In the genomic region with DNA sequence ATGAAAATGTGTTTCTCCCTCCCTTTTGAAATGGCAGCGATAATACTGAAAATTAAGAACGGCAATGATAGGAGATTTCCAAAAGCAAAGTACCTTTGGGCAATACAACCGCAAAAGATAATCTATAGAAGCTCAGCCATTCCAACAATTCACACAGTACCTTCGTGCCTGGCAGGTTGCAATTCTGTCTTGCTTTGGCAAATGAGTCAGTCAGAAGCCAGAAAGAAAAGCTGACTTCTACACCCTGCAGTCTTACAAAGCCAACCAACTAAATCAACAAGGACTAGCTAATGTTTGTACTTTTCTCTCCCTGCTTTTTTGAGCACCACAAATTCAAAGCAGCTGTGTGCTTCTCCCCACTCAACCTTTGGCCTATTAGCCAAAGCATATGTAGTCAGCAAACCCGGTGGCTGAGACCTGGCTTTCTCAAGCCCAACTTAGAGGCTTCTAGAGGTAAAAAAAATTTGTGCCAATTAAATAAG, we compare ENCODE assay signal across 1 cellular context.
TF ChIP-seq lines count a peak whose summit lies in the region.

No MANE protein-coding gene starts in this region.

TF ChIP-seq in HepG2, 621 proteins besides CTCF, POLR2A, EP300 and RAD21 (continued from another document and continues in another):
- TF ChIP-seq, protein P1, sequence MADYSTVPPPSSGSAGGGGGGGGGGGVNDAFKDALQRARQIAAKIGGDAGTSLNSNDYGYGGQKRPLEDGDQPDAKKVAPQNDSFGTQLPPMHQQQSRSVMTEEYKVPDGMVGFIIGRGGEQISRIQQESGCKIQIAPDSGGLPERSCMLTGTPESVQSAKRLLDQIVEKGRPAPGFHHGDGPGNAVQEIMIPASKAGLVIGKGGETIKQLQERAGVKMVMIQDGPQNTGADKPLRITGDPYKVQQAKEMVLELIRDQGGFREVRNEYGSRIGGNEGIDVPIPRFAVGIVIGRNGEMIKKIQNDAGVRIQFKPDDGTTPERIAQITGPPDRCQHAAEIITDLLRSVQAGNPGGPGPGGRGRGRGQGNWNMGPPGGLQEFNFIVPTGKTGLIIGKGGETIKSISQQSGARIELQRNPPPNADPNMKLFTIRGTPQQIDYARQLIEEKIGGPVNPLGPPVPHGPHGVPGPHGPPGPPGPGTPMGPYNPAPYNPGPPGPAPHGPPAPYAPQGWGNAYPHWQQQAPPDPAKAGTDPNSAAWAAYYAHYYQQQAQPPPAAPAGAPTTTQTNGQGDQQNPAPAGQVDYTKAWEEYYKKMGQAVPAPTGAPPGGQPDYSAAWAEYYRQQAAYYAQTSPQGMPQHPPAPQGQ (CRISPR knock-in tag; IDR thresholded peaks at IDR 0.05; ENCODE audit: borderline replicate concordance), result no peak
- TF ChIP-seq SAP130 (CRISPR knock-in tag; IDR thresholded peaks at IDR 0.05; ENCODE audit: low read depth) (peak; percentile 87), ZNF496 (CRISPR knock-in tag; IDR thresholded peaks at IDR 0.05; ENCODE audit: insufficient replicate concordance) (no peak), ZNF136 (CRISPR knock-in tag; IDR thresholded peaks at IDR 0.05; ENCODE audit: low read depth) (0 out of 2 replicates have a peak, but pooled peaks have one; percentile 81), GATAD2A (CRISPR knock-in tag; IDR thresholded peaks at IDR 0.05) (peak; percentile 91), ZNF720 (CRISPR knock-in tag; IDR thresholded peaks at IDR 0.05) (no peak), ZFY (CRISPR knock-in tag; IDR thresholded peaks at IDR 0.05) (peak; percentile 32; the same call in 1 of the 2 replicates), ZMAT3 (CRISPR knock-in tag; conservative IDR thresholded peaks at IDR 0.05) (0 out of 2 replicates have a peak, but pooled peaks have one; percentile 32), ZNF746 (CRISPR knock-in tag; IDR thresholded peaks at IDR 0.05) (no peak), ZNF225 (CRISPR knock-in tag; IDR thresholded peaks at IDR 0.05) (no peak), ZNF674 (CRISPR knock-in tag; IDR thresholded peaks at IDR 0.05; ENCODE audit: low read depth) (0 out of 2 replicates have a peak, but pooled peaks have one; percentile 41), MBD4 (IDR thresholded peaks at IDR 0.05; ENCODE audit: borderline replicate concordance, low read length) (no peak), SP5 (CRISPR knock-in tag; IDR thresholded peaks at IDR 0.05; ENCODE audit: borderline replicate concordance, low read depth) (no peak), ZSCAN9 (CRISPR knock-in tag; IDR thresholded peaks at IDR 0.05; ENCODE audit: borderline replicate concordance) (peak; percentile 70; the same call in 1 of the 2 replicates), BRD4 (CRISPR knock-in tag; IDR thresholded peaks at IDR 0.05) (no peak), KDM2A (CRISPR knock-in tag; IDR thresholded peaks at IDR 0.05; ENCODE audit: borderline replicate concordance, low read depth) (no peak), PITX1 (CRISPR knock-in tag; IDR thresholded peaks at IDR 0.05) (peak; percentile 80; the same call in 1 of the 2 replicates), AKAP8 (CRISPR knock-in tag; IDR thresholded peaks at IDR 0.05) (no peak), MAFF (IDR thresholded peaks at IDR 0.05; ENCODE audit: low read depth, low read length) (peak; percentile 60), ZNF207 (IDR thresholded peaks at IDR 0.05; ENCODE audit: borderline replicate concordance) (no peak), ZNF878 (CRISPR knock-in tag; IDR thresholded peaks at IDR 0.05) (peak; percentile 53; the same call in 1 of the 2 replicates), HNRNPLL (IDR thresholded peaks at IDR 0.05; ENCODE audit: low read depth, low read length, poor library complexity, severe bottlenecking) (no peak), NONO (IDR thresholded peaks at IDR 0.05) (no peak), NONO (CRISPR knock-in tag; conservative IDR thresholded peaks at IDR 0.05) (peak; percentile 58), ZFP1 (CRISPR knock-in tag; IDR thresholded peaks at IDR 0.05) (peak; percentile 92), STAG1 (CRISPR knock-in tag; IDR thresholded peaks at IDR 0.05) (peak; percentile 40), ZNF329 (CRISPR knock-in tag; IDR thresholded peaks at IDR 0.05; ENCODE audit: low read depth) (no peak), RARA (CRISPR knock-in tag; IDR thresholded peaks at IDR 0.05) (peak; percentile 76), HDAC2 (CRISPR knock-in tag; IDR thresholded peaks at IDR 0.05) (peak; percentile 86), MLLT10 (CRISPR knock-in tag; IDR thresholded peaks at IDR 0.05) (no peak), MIER2 (CRISPR knock-in tag; IDR thresholded peaks at IDR 0.05) (peak; percentile 74; the same call in 1 of the 2 replicates), ZNF143 (CRISPR knock-in tag; IDR thresholded peaks at IDR 0.05) (no peak), HNF4A (CRISPR knock-in tag; IDR thresholded peaks at IDR 0.05) (peak; percentile 89), EHMT2 (IDR thresholded peaks at IDR 0.05; ENCODE audit: borderline replicate concordance, low read depth, low read length) (peak; percentile 73), PRMT3 (CRISPR knock-in tag; IDR thresholded peaks at IDR 0.05; ENCODE audit: borderline replicate concordance, low read depth) (no peak)
- TF ChIP-seq, protein P2, sequence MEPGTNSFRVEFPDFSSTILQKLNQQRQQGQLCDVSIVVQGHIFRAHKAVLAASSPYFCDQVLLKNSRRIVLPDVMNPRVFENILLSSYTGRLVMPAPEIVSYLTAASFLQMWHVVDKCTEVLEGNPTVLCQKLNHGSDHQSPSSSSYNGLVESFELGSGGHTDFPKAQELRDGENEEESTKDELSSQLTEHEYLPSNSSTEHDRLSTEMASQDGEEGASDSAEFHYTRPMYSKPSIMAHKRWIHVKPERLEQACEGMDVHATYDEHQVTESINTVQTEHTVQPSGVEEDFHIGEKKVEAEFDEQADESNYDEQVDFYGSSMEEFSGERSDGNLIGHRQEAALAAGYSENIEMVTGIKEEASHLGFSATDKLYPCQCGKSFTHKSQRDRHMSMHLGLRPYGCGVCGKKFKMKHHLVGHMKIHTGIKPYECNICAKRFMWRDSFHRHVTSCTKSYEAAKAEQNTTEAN (CRISPR knock-in tag; conservative IDR thresholded peaks at IDR 0.05), result no peak
- TF ChIP-seq, protein P3, sequence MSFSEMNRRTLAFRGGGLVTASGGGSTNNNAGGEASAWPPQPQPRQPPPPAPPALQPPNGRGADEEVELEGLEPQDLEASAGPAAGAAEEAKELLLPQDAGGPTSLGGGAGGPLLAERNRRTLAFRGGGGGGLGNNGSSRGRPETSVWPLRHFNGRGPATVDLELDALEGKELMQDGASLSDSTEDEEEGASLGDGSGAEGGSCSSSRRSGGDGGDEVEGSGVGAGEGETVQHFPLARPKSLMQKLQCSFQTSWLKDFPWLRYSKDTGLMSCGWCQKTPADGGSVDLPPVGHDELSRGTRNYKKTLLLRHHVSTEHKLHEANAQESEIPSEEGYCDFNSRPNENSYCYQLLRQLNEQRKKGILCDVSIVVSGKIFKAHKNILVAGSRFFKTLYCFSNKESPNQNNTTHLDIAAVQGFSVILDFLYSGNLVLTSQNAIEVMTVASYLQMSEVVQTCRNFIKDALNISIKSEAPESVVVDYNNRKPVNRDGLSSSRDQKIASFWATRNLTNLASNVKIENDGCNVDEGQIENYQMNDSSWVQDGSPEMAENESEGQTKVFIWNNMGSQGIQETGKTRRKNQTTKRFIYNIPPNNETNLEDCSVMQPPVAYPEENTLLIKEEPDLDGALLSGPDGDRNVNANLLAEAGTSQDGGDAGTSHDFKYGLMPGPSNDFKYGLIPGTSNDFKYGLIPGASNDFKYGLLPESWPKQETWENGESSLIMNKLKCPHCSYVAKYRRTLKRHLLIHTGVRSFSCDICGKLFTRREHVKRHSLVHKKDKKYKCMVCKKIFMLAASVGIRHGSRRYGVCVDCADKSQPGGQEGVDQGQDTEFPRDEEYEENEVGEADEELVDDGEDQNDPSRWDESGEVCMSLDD (CRISPR knock-in tag; IDR thresholded peaks at IDR 0.05; ENCODE audit: borderline replicate concordance), result no peak
- TF ChIP-seq, protein P4, sequence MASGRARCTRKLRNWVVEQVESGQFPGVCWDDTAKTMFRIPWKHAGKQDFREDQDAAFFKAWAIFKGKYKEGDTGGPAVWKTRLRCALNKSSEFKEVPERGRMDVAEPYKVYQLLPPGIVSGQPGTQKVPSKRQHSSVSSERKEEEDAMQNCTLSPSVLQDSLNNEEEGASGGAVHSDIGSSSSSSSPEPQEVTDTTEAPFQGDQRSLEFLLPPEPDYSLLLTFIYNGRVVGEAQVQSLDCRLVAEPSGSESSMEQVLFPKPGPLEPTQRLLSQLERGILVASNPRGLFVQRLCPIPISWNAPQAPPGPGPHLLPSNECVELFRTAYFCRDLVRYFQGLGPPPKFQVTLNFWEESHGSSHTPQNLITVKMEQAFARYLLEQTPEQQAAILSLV (CRISPR knock-in tag; IDR thresholded peaks at IDR 0.05; ENCODE audit: borderline replicate concordance), result no peak
- TF ChIP-seq, protein P5, sequence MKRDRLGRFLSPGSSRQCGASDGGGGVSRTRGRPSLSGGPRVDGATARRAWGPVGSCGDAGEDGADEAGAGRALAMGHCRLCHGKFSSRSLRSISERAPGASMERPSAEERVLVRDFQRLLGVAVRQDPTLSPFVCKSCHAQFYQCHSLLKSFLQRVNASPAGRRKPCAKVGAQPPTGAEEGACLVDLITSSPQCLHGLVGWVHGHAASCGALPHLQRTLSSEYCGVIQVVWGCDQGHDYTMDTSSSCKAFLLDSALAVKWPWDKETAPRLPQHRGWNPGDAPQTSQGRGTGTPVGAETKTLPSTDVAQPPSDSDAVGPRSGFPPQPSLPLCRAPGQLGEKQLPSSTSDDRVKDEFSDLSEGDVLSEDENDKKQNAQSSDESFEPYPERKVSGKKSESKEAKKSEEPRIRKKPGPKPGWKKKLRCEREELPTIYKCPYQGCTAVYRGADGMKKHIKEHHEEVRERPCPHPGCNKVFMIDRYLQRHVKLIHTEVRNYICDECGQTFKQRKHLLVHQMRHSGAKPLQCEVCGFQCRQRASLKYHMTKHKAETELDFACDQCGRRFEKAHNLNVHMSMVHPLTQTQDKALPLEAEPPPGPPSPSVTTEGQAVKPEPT (CRISPR knock-in tag; IDR thresholded peaks at IDR 0.05; ENCODE audit: low read depth), result no peak
- TF ChIP-seq, protein P6, sequence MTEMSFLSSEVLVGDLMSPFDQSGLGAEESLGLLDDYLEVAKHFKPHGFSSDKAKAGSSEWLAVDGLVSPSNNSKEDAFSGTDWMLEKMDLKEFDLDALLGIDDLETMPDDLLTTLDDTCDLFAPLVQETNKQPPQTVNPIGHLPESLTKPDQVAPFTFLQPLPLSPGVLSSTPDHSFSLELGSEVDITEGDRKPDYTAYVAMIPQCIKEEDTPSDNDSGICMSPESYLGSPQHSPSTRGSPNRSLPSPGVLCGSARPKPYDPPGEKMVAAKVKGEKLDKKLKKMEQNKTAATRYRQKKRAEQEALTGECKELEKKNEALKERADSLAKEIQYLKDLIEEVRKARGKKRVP (CRISPR knock-in tag; IDR thresholded peaks at IDR 0.05), result peak in 1 of 2 experiments; percentile 15; a peak in 1 of 4 replicates
- TF ChIP-seq, protein P7, sequence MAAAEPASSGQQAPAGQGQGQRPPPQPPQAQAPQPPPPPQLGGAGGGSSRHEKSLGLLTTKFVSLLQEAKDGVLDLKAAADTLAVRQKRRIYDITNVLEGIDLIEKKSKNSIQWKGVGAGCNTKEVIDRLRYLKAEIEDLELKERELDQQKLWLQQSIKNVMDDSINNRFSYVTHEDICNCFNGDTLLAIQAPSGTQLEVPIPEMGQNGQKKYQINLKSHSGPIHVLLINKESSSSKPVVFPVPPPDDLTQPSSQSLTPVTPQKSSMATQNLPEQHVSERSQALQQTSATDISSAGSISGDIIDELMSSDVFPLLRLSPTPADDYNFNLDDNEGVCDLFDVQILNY (CRISPR knock-in tag; conservative IDR thresholded peaks at IDR 0.05), result no peak
- TF ChIP-seq, protein P8, sequence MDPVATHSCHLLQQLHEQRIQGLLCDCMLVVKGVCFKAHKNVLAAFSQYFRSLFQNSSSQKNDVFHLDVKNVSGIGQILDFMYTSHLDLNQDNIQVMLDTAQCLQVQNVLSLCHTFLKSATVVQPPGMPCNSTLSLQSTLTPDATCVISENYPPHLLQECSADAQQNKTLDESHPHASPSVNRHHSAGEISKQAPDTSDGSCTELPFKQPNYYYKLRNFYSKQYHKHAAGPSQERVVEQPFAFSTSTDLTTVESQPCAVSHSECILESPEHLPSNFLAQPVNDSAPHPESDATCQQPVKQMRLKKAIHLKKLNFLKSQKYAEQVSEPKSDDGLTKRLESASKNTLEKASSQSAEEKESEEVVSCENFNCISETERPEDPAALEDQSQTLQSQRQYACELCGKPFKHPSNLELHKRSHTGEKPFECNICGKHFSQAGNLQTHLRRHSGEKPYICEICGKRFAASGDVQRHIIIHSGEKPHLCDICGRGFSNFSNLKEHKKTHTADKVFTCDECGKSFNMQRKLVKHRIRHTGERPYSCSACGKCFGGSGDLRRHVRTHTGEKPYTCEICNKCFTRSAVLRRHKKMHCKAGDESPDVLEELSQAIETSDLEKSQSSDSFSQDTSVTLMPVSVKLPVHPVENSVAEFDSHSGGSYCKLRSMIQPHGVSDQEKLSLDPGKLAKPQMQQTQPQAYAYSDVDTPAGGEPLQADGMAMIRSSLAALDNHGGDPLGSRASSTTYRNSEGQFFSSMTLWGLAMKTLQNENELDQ (CRISPR knock-in tag; IDR thresholded peaks at IDR 0.05; ENCODE audit: borderline replicate concordance), result no peak
- TF ChIP-seq, protein P9, sequence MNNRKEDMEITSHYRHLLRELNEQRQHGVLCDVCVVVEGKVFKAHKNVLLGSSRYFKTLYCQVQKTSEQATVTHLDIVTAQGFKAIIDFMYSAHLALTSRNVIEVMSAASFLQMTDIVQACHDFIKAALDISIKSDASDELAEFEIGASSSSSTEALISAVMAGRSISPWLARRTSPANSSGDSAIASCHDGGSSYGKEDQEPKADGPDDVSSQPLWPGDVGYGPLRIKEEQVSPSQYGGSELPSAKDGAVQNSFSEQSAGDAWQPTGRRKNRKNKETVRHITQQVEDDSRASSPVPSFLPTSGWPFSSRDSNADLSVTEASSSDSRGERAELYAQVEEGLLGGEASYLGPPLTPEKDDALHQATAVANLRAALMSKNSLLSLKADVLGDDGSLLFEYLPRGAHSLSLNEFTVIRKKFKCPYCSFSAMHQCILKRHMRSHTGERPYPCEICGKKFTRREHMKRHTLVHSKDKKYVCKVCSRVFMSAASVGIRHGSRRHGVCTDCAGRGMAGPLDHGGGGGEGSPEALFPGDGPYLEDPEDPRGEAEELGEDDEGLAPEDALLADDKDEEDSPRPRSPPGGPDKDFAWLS (CRISPR knock-in tag; IDR thresholded peaks at IDR 0.05; ENCODE audit: borderline replicate concordance), result no peak
